ENCODE assay signal across 14 cellular contexts in the genomic region with DNA sequence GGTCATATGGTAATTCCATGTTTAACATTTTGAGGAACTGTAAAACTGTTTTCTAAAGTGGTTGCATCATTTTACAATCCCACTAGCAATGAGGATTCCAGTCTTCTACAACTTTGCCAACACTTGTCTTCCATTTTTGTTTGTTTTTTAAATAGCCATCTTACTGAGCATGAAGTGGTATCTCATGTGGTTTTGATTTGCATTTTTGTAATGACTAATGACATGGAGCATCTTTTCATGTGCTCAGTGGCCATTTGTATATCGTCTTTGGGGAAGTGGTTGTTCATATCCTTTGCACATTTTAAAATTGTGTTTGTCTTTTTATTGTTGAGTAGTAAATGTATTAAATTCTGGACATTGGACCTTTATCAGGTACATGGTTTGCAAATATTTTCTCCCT.
DNase-seq lines count a peak whose midpoint lies in the region; ATAC-seq and TF ChIP-seq lines count a peak whose summit lies in the region.
"Had no signal": no experiment of that assay in that cellular context is flagged by ENCODE, and none has a peak within 500 bp of the region (broad histone marks: within the 10 kb centered on the region; RNA-seq: fewer than 3 reads in every experiment).

No MANE protein-coding gene starts in this region.

- H2AFZ ChIP-seq in OCI-LY1 (ENCODE audit: low read length) = no peak overlapping the region

- H3K4me3 Mint-ChIP-seq in activated naive CD4-positive, alpha-beta T cell treated with anti-CD3 and anti-CD28 coated beads, Interleukin-2, amount 50 U/mL, for 24 hours = no peak overlapping the region
- H3K4me3 Mint-ChIP-seq in stimulated activated naive B cell treated with anti-CD40 and anti-IgM and Interleukin-4, amounts not matched to agents 10 μg/mL and 1 μg/mL and 100 μg/mL, for 72 hours = peak overlapping the region in 1 of 2 donors; percentile 6

- DNase-seq in activated naive CD4-positive, alpha-beta T cell treated with Interleukin-2 at 50 U/mL for 16 hours = no peak
- no peak for DNase-seq in stimulated activated naive B cell treated with anti-CD40 and anti-IgM and Interleukin-4, amounts not matched to agents 10 μg/mL and 1 μg/mL and 100 μg/mL, for 72 hours
- DNase-seq in activated effector memory CD4-positive, alpha-beta T cell treated with Interleukin-2 at 50 U/mL for 16 hours = no peak
- DNase-seq: activated CD4-positive, alpha-beta T cell treated with anti-CD3 and anti-CD28 coated beads, Interleukin-2, amount 50 U/mL, for 1 hour; heart left ventricle; lower lobe of right lung; NCI-H345; SJCRH30; stomach had no signal

- WGBS in gastroesophageal sphincter (ENCODE audit: low coverage in 1 of 2), 2 donors = 84 to 86% methylated on average over 1 of the region's 1 CpG

- H4K20me1 ChIP-seq in OCI-LY1 (ENCODE audit: insufficient read depth, low read length) = no peaks in the 10 kb centered on the region

- no peaks in the 10 kb centered on the region for H3K9me3 ChIP-seq in OCI-LY1 (ENCODE audit: low read length)
- no peaks in the 10 kb centered on the region for H3K9me3 ChIP-seq in gastroesophageal sphincter
- H3K9me3 ChIP-seq: lower lobe of right lung, SJCRH30, stomach had no signal

- no peak overlapping the region for H3K4me2 ChIP-seq in OCI-LY1 (ENCODE audit: low read length)

- TF ChIP-seq POLR2A in gastroesophageal sphincter (IDR thresholded peaks at IDR 0.05) = no peak

- H3K27ac Mint-ChIP-seq in activated naive CD4-positive, alpha-beta T cell treated with anti-CD3 and anti-CD28 coated beads, Interleukin-2, amount 50 U/mL, for 24 hours = peak overlapping the region; percentile 36
- H3K27ac Mint-ChIP-seq in stimulated activated naive B cell treated with anti-CD40 and anti-IgM and Interleukin-4, amounts not matched to agents 10 μg/mL and 1 μg/mL and 100 μg/mL, for 72 hours = peak overlapping the region; percentile 44

- H3K4me1 Mint-ChIP-seq in activated naive CD4-positive, alpha-beta T cell treated with anti-CD3 and anti-CD28 coated beads, Interleukin-2, amount 50 U/mL, for 24 hours = peaks cover 65% of the 10 kb centered on the region
- H3K4me1 Mint-ChIP-seq in stimulated activated naive B cell treated with anti-CD40 and anti-IgM and Interleukin-4, amounts not matched to agents 10 μg/mL and 1 μg/mL and 100 μg/mL, for 72 hours = peaks cover 29 to 48% of the 10 kb centered on the region in 2 donors

- TF ChIP-seq CTCF in OCI-LY1 (IDR thresholded peaks at IDR 0.05; ENCODE audit: low read length) (no peak), gastroesophageal sphincter (IDR thresholded peaks at IDR 0.05) (no peak)

- H3F3A ChIP-seq in OCI-LY1 (ENCODE audit: insufficient read depth, low read length) = peaks cover 3% of the 10 kb centered on the region; the same call in 1 of the 2 replicates

- H3K9me3 Mint-ChIP-seq in activated naive CD4-positive, alpha-beta T cell treated with anti-CD3 and anti-CD28 coated beads, Interleukin-2, amount 50 U/mL, for 24 hours = no peaks in the 10 kb centered on the region
- H3K9me3 Mint-ChIP-seq in stimulated activated naive B cell treated with anti-CD40 and anti-IgM and Interleukin-4, amounts not matched to agents 10 μg/mL and 1 μg/mL and 100 μg/mL, for 72 hours = peaks cover 6 to 7% of the 10 kb centered on the region in 2 donors

- ATAC-seq in HG02870 (IDR thresholded peaks at IDR 0.05; ENCODE audit: unreplicated experiment) (peak; percentile 65), HG03097 (IDR thresholded peaks at IDR 0.05; ENCODE audit: low FRiP score, unreplicated experiment) (no peak), gastroesophageal sphincter (no peak)
- ATAC-seq in stimulated activated naive B cell treated with anti-CD40 and anti-IgM and Interleukin-4, amounts not matched to agents 10 μg/mL and 1 μg/mL and 100 μg/mL, for 72 hours (replicated peaks) = peak; percentile 76 to 90
- ATAC-seq: heart left ventricle, lower lobe of right lung had no signal

- H3K4me1 ChIP-seq in OCI-LY1 (ENCODE audit: insufficient read depth, low read length, severe bottlenecking) (peaks cover 15% of the 10 kb centered on the region), gastroesophageal sphincter (peaks cover 7 to 31% (median 10%) of the 10 kb centered on the region in 3 donors)

- H3K4me3 ChIP-seq in OCI-LY1 (ENCODE audit: low read depth, low read length, poor library complexity, severe bottlenecking) (no peak overlapping the region), gastroesophageal sphincter (no peak overlapping the region)
- H3K4me3 ChIP-seq: heart left ventricle, lower lobe of right lung, SJCRH30, stomach had no signal

- peaks cover 44% of the 10 kb centered on the region for H3K36me3 Mint-ChIP-seq in activated naive CD4-positive, alpha-beta T cell treated with anti-CD3 and anti-CD28 coated beads, Interleukin-2, amount 50 U/mL, for 24 hours
- peaks cover 48 to 67% of the 10 kb centered on the region in 2 donors for H3K36me3 Mint-ChIP-seq in stimulated activated naive B cell treated with anti-CD40 and anti-IgM and Interleukin-4, amounts not matched to agents 10 μg/mL and 1 μg/mL and 100 μg/mL, for 72 hours

- no peaks in the 10 kb centered on the region for H3K27me3 Mint-ChIP-seq in activated naive CD4-positive, alpha-beta T cell treated with anti-CD3 and anti-CD28 coated beads, Interleukin-2, amount 50 U/mL, for 24 hours
- no peaks in the 10 kb centered on the region for H3K27me3 Mint-ChIP-seq in stimulated activated naive B cell treated with anti-CD40 and anti-IgM and Interleukin-4, amounts not matched to agents 10 μg/mL and 1 μg/mL and 100 μg/mL, for 72 hours

- no peak overlapping the region for H3K9ac ChIP-seq in OCI-LY1 (ENCODE audit: low read length)

- no peaks in the 10 kb centered on the region for H3K27me3 ChIP-seq in OCI-LY1 (ENCODE audit: insufficient read depth, low read length)
- no peaks in the 10 kb centered on the region for H3K27me3 ChIP-seq in gastroesophageal sphincter
- H3K27me3 ChIP-seq: heart left ventricle, SJCRH30, stomach had no signal

- H3K27ac ChIP-seq in OCI-LY1 (ENCODE audit: low read depth, low read length, poor library complexity, severe bottlenecking) = peak overlapping the region; percentile 30
- no peak overlapping the region for H3K27ac ChIP-seq in gastroesophageal sphincter
- H3K27ac ChIP-seq: heart left ventricle, lower lobe of right lung, SJCRH30, stomach had no signal

- no peak for TF ChIP-seq EP300 in gastroesophageal sphincter (IDR thresholded peaks at IDR 0.05)

- H3K36me3 ChIP-seq in OCI-LY1 (ENCODE audit: insufficient read depth, low read length) = peaks cover 98% of the 10 kb centered on the region
- H3K36me3 ChIP-seq in gastroesophageal sphincter = peaks cover 4 to 18% of the 10 kb centered on the region in 2 donors

- H3K79me2 ChIP-seq in OCI-LY1 (ENCODE audit: insufficient read depth, low read length) = peaks cover 65% of the 10 kb centered on the region

- H3K9me2 ChIP-seq in OCI-LY1 (ENCODE audit: low read depth, low read length) = no peaks in the 10 kb centered on the region

Comparison
In these comparisons a context has a peak if more than half of its experiments do, and no peak if none do; other contexts are left out.
1. ATAC-seq: peak in HG02870 (single experiment) and stimulated activated naive B cell treated with anti-CD40 and anti-IgM and Interleukin-4, amounts not matched to agents 10 μg/mL and 1 μg/mL and 100 μg/mL, for 72 hours (2 of 2); none in HG03097 (single experiment) and gastroesophageal sphincter (single experiment).